ENCODE assay signal across 1 cellular context in genomic region chr4:83334425-83335241, GRCh38.
A peak's percentile ranks its signal among the peaks of the same experiment; 100 is the strongest.
TF ChIP-seq lines count a peak whose summit lies in the region.

Gene HPSE (minus strand): TSS chr4:83334848. CDS start chr4:83334782, 66 bp downstream.

TF ChIP-seq in HEK293, 187 proteins besides CTCF, POLR2A, EP300 and RAD21 (continued from another document and continues in another):
- peak; percentile 81 for TF ChIP-seq SP7 (tag by site-specific recombination; IDR thresholded peaks at IDR 0.05)
- no peak for TF ChIP-seq ZNF266 (tag by site-specific recombination; IDR thresholded peaks at IDR 0.05; ENCODE audit: low read depth)
- no peak for TF ChIP-seq ZNF843 (tag by site-specific recombination; IDR thresholded peaks at IDR 0.05)
- no peak for TF ChIP-seq PRDM4 (tag by site-specific recombination; IDR thresholded peaks at IDR 0.05)
- no peak for TF ChIP-seq ZNF37A (tag by site-specific recombination; IDR thresholded peaks at IDR 0.05)
- no peak for TF ChIP-seq ZNF23 (tag by site-specific recombination; IDR thresholded peaks at IDR 0.05; ENCODE audit: borderline replicate concordance)
- TF ChIP-seq ZNF747 (tag by site-specific recombination; IDR thresholded peaks at IDR 0.05) = no peak
- TF ChIP-seq MEIS1 (CRISPR knock-in tag; IDR thresholded peaks at IDR 0.05; ENCODE audit: borderline replicate concordance) = no peak
- TF ChIP-seq ZBTB7A (tag by site-specific recombination; IDR thresholded peaks at IDR 0.05; ENCODE audit: low read depth) = no peak
- TF ChIP-seq GFI1B (tag by site-specific recombination; IDR thresholded peaks at IDR 0.05) = no peak
- TF ChIP-seq KLF8 (tag by site-specific recombination; IDR thresholded peaks at IDR 0.05) = peak; percentile 92
- no peak for TF ChIP-seq ZNF133 (tag by site-specific recombination; IDR thresholded peaks at IDR 0.05)
- TF ChIP-seq ZNF341 (tag by site-specific recombination; IDR thresholded peaks at IDR 0.05; ENCODE audit: low read depth) = peak; percentile 94
- no peak for TF ChIP-seq ZNF248 (tag by site-specific recombination; IDR thresholded peaks at IDR 0.05)
- TF ChIP-seq ZNF791 (tag by site-specific recombination; IDR thresholded peaks at IDR 0.05) = no peak
- no peak for TF ChIP-seq ZNF221 (tag by site-specific recombination; IDR thresholded peaks at IDR 0.05; ENCODE audit: borderline replicate concordance)
- no peak for TF ChIP-seq ZNF785 (tag by site-specific recombination; IDR thresholded peaks at IDR 0.05)
- TF ChIP-seq, protein P1, sequence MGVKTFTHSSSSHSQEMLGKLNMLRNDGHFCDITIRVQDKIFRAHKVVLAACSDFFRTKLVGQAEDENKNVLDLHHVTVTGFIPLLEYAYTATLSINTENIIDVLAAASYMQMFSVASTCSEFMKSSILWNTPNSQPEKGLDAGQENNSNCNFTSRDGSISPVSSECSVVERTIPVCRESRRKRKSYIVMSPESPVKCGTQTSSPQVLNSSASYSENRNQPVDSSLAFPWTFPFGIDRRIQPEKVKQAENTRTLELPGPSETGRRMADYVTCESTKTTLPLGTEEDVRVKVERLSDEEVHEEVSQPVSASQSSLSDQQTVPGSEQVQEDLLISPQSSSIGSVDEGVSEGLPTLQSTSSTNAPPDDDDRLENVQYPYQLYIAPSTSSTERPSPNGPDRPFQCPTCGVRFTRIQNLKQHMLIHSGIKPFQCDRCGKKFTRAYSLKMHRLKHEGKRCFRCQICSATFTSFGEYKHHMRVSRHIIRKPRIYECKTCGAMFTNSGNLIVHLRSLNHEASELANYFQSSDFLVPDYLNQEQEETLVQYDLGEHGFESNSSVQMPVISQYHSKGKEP (tag by site-specific recombination; IDR thresholded peaks at IDR 0.05) = no peak
- TF ChIP-seq ZNF621 (tag by site-specific recombination; IDR thresholded peaks at IDR 0.05) = no peak
- TF ChIP-seq ZNF239 (tag by site-specific recombination; IDR thresholded peaks at IDR 0.05) = no peak
- TF ChIP-seq ZNF140 (tag by site-specific recombination; IDR thresholded peaks at IDR 0.05) = no peak
- no peak for TF ChIP-seq ZNF223 (tag by site-specific recombination; IDR thresholded peaks at IDR 0.05)
- TF ChIP-seq, protein P2, sequence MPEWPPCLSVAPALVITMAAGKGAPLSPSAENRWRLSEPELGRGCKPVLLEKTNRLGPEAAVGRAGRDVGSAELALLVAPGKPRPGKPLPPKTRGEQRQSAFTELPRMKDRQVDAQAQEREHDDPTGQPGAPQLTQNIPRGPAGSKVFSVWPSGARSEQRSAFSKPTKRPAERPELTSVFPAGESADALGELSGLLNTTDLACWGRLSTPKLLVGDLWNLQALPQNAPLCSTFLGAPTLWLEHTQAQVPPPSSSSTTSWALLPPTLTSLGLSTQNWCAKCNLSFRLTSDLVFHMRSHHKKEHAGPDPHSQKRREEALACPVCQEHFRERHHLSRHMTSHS (tag by site-specific recombination; IDR thresholded peaks at IDR 0.05) = no peak
- 0 out of 2 replicates have a peak, but pooled peaks have one; percentile 14 for TF ChIP-seq ZNF280D (tag by site-specific recombination; IDR thresholded peaks at IDR 0.05)
- TF ChIP-seq ZNF354C (tag by site-specific recombination; IDR thresholded peaks at IDR 0.05; ENCODE audit: borderline replicate concordance, low read depth) = no peak
- 0 out of 2 replicates have a peak, but pooled peaks have one; percentile 51 for TF ChIP-seq KLF17 (tag by site-specific recombination; IDR thresholded peaks at IDR 0.05)
- TF ChIP-seq ZNF837 (tag by site-specific recombination; IDR thresholded peaks at IDR 0.05) = no peak
- no peak; the same call in 1 of the 2 replicates for TF ChIP-seq ZBTB21 (tag by site-specific recombination; IDR thresholded peaks at IDR 0.05)
- TF ChIP-seq OVOL3 (tag by site-specific recombination; IDR thresholded peaks at IDR 0.05) = no peak
- no peak for TF ChIP-seq ZNF549 (tag by site-specific recombination; IDR thresholded peaks at IDR 0.05)
- TF ChIP-seq, protein P3, sequence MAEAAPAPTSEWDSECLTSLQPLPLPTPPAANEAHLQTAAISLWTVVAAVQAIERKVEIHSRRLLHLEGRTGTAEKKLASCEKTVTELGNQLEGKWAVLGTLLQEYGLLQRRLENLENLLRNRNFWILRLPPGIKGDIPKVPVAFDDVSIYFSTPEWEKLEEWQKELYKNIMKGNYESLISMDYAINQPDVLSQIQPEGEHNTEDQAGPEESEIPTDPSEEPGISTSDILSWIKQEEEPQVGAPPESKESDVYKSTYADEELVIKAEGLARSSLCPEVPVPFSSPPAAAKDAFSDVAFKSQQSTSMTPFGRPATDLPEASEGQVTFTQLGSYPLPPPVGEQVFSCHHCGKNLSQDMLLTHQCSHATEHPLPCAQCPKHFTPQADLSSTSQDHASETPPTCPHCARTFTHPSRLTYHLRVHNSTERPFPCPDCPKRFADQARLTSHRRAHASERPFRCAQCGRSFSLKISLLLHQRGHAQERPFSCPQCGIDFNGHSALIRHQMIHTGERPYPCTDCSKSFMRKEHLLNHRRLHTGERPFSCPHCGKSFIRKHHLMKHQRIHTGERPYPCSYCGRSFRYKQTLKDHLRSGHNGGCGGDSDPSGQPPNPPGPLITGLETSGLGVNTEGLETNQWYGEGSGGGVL (tag by site-specific recombination; IDR thresholded peaks at IDR 0.05) = peak; percentile 90
- no peak for TF ChIP-seq HOXA7 (CRISPR knock-in tag; IDR thresholded peaks at IDR 0.05; ENCODE audit: borderline replicate concordance)
- TF ChIP-seq BCL11B (tag by site-specific recombination; IDR thresholded peaks at IDR 0.05; ENCODE audit: low read depth) = no peak
- no peak for TF ChIP-seq ZBTB1 (tag by site-specific recombination; IDR thresholded peaks at IDR 0.05)
- no peak for TF ChIP-seq ZNF560 (tag by site-specific recombination; IDR thresholded peaks at IDR 0.05; ENCODE audit: borderline replicate concordance)
- no peak for TF ChIP-seq ZNF654 (tag by site-specific recombination; IDR thresholded peaks at IDR 0.05; ENCODE audit: low read depth)
- TF ChIP-seq IKZF3 (tag by site-specific recombination; IDR thresholded peaks at IDR 0.05) = peak; percentile 81
- TF ChIP-seq ZBTB48 (tag by site-specific recombination; IDR thresholded peaks at IDR 0.05) = no peak
- TF ChIP-seq ZNF792 (tag by site-specific recombination; IDR thresholded peaks at IDR 0.05) = peak; percentile 33; the same call in 1 of the 2 replicates
- TF ChIP-seq REPIN1 (tag by site-specific recombination; IDR thresholded peaks at IDR 0.05; ENCODE audit: low read depth) = no peak
- no peak for TF ChIP-seq ZNF48 (tag by site-specific recombination; IDR thresholded peaks at IDR 0.05)
- TF ChIP-seq PRDM6 (tag by site-specific recombination; IDR thresholded peaks at IDR 0.05) = no peak
- no peak for TF ChIP-seq ZSCAN23 (tag by site-specific recombination; IDR thresholded peaks at IDR 0.05)
- no peak for TF ChIP-seq ZNF514 (tag by site-specific recombination; IDR thresholded peaks at IDR 0.05)
- peak; percentile 99 for TF ChIP-seq ZBTB8A (tag by site-specific recombination; IDR thresholded peaks at IDR 0.05)
- TF ChIP-seq, protein P4, sequence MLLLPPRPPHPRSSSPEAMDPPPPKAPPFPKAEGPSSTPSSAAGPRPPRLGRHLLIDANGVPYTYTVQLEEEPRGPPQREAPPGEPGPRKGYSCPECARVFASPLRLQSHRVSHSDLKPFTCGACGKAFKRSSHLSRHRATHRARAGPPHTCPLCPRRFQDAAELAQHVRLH (tag by site-specific recombination; IDR thresholded peaks at IDR 0.05) = no peak
- TF ChIP-seq ZNF473 (tag by site-specific recombination; IDR thresholded peaks at IDR 0.05) = no peak
- TF ChIP-seq, protein P5, sequence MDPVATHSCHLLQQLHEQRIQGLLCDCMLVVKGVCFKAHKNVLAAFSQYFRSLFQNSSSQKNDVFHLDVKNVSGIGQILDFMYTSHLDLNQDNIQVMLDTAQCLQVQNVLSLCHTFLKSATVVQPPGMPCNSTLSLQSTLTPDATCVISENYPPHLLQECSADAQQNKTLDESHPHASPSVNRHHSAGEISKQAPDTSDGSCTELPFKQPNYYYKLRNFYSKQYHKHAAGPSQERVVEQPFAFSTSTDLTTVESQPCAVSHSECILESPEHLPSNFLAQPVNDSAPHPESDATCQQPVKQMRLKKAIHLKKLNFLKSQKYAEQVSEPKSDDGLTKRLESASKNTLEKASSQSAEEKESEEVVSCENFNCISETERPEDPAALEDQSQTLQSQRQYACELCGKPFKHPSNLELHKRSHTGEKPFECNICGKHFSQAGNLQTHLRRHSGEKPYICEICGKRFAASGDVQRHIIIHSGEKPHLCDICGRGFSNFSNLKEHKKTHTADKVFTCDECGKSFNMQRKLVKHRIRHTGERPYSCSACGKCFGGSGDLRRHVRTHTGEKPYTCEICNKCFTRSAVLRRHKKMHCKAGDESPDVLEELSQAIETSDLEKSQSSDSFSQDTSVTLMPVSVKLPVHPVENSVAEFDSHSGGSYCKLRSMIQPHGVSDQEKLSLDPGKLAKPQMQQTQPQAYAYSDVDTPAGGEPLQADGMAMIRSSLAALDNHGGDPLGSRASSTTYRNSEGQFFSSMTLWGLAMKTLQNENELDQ (tag by site-specific recombination; IDR thresholded peaks at IDR 0.05; ENCODE audit: low read depth) = no peak
- peak; percentile 63; the same call in 1 of the 2 replicates for TF ChIP-seq ZNF335 (tag by site-specific recombination; conservative IDR thresholded peaks at IDR 0.05)
- TF ChIP-seq ZNF600 (tag by site-specific recombination; IDR thresholded peaks at IDR 0.05) = peak; percentile 89
- TF ChIP-seq ZNF175 (tag by site-specific recombination; IDR thresholded peaks at IDR 0.05) = no peak
- TF ChIP-seq, protein P6, sequence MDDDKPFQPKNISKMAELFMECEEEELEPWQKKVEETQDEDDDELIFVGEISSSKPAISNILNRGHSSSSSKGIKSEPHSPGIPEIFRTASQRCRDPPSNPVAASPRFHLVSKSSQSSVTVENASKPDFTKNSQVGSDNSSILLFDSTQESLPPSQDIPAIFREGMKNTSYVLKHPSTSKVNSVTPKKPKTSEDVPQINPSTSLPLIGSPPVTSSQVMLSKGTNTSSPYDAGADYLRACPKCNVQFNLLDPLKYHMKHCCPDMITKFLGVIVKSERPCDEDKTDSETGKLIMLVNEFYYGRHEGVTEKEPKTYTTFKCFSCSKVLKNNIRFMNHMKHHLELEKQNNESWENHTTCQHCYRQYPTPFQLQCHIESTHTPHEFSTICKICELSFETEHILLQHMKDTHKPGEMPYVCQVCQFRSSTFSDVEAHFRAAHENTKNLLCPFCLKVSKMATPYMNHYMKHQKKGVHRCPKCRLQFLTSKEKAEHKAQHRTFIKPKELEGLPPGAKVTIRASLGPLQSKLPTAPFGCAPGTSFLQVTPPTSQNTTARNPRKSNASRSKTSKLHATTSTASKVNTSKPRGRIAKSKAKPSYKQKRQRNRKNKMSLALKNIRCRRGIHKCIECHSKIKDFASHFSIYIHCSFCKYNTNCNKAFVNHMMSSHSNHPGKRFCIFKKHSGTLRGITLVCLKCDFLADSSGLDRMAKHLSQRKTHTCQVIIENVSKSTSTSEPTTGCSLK (tag by site-specific recombination; IDR thresholded peaks at IDR 0.05) = no peak
